In genomic region chr7:53697913-53698312, GRCh38 we compare ENCODE assay signal across 25 cellular contexts.
DNase-seq lines count a peak whose midpoint lies in the region; FAIRE-seq and TF ChIP-seq lines count a peak whose summit lies in the region.
"Had no signal": no experiment of that assay in that cellular context is flagged by ENCODE, and none has a peak within 500 bp of the region (broad histone marks: within the 10 kb centered on the region; RNA-seq: fewer than 3 reads in every experiment).

No MANE protein-coding gene starts in this region.

- H3K4me1 Mint-ChIP-seq in endodermal cell, result no peaks in the 10 kb centered on the region
- H3K4me1 Mint-ChIP-seq: B cell; CD4-positive, CD25-positive, alpha-beta regulatory T cell had no signal

- no peak overlapping the region for H3K4me3 Mint-ChIP-seq in endodermal cell
- H3K4me3 Mint-ChIP-seq: B cell; CD4-positive, CD25-positive, alpha-beta regulatory T cell; CD8-positive, alpha-beta T cell had no signal

- no peaks in the 10 kb centered on the region for H3K36me3 Mint-ChIP-seq in endodermal cell (ENCODE audit: low read depth)
- H3K36me3 Mint-ChIP-seq: CD4-positive, CD25-positive, alpha-beta regulatory T cell; CD8-positive, alpha-beta T cell had no signal

- no peaks in the 10 kb centered on the region for H3K9me3 Mint-ChIP-seq in endodermal cell

- H3K36me3 ChIP-seq in endodermal cell (ENCODE audit: control insufficient read depth, insufficient read depth, low read length), result no peaks in the 10 kb centered on the region
- H3K36me3 ChIP-seq: BLaER1 had no signal

- WGBS in endodermal cell (ENCODE audit: insufficient coverage in 1 of 2, insufficient read length in 1 of 2), 2 experiments, result 100% methylated on average over 1 of the region's 1 CpG; no CpG with 5 or more reads in 1 of the 2 experiments

- H3K27me3 Mint-ChIP-seq in endodermal cell (ENCODE audit: insufficient read depth), result no peaks in the 10 kb centered on the region
- H3K27me3 Mint-ChIP-seq: B cell; CD4-positive, CD25-positive, alpha-beta regulatory T cell had no signal

- H3K4me1 ChIP-seq in endodermal cell (ENCODE audit: control insufficient read depth, insufficient read depth, low read length), result no peaks in the 10 kb centered on the region
- H3K4me1 ChIP-seq: BLaER1, Caco-2 had no signal

- H3K27me3 ChIP-seq in endodermal cell (ENCODE audit: control insufficient read depth, insufficient read depth, low read length, poor library complexity, severe bottlenecking), result no peaks in the 10 kb centered on the region
- H3K27me3 ChIP-seq: BLaER1 had no signal

- H3K27ac Mint-ChIP-seq in endodermal cell, result no peak overlapping the region
- H3K27ac Mint-ChIP-seq: B cell; CD4-positive, CD25-positive, alpha-beta regulatory T cell; CD8-positive, alpha-beta T cell had no signal

- H3K27ac ChIP-seq in endodermal cell (ENCODE audit: low read depth, low read length), result no peak overlapping the region
- H3K27ac ChIP-seq: 22Rv1, BLaER1, C4-2B, GM23248 had no signal

- no peaks in the 10 kb centered on the region for H3K9me3 ChIP-seq in endodermal cell (ENCODE audit: control insufficient read depth, low read length)
- H3K9me3 ChIP-seq: BLaER1, Caco-2 had no signal

- peak; percentile 70 for FAIRE-seq in D721Med (lab: Jason Lieb, UNC)
- FAIRE-seq: GM12878, GM19239, H1 had no signal

- DNase-seq in NCI-H1105 treated with DMSO at 0.1 percent for 48 hours (lab: John Stamatoyannopoulos, UW) (peak; percentile 32), NCI-H1105 (lab: John Stamatoyannopoulos, UW) (no peak), D721Med (ENCODE audit: insufficient read length, low spot score) (no peak), NCI-H82 (lab: John Stamatoyannopoulos, UW) (peak; percentile 64), epithelial cell of esophagus (ENCODE audit: low read depth) (peak; percentile 10), NCI-H1092 (lab: John Stamatoyannopoulos, UW) (no peak), endodermal cell (no peak)
- DNase-seq in stimulated activated CD4-positive, alpha-beta T cell treated with anti-CD3 and anti-CD28 coated beads, Interleukin-4, amount 100 ng/mL, for 4 hours, result no peak
- DNase-seq: Caco-2; CD4-positive, CD25-positive, alpha-beta regulatory T cell; CD8-positive, alpha-beta T cell; DMS 273 treated with DMSO at 0.1 percent for 48 hours; DMS79; EL; GDM1; GM23248; H7; HCEC 1CT had no signal

- no peak overlapping the region for H3K4me3 ChIP-seq in epithelial cell of esophagus (ENCODE audit: low read length)
- no peak overlapping the region for H3K4me3 ChIP-seq in endodermal cell (ENCODE audit: low read length)
- H3K4me3 ChIP-seq: BLaER1, GM12878, GM23248 had no signal

- no peak overlapping the region for H3K9ac ChIP-seq in endodermal cell (ENCODE audit: extremely low read depth, low read length, poor library complexity, severe bottlenecking)
- H3K9ac ChIP-seq: BLaER1, GM23248 had no signal

- TF ChIP-seq CTCF in D721Med (IDR thresholded peaks at IDR 0.05; ENCODE audit: insufficient read depth, missing control alignments) (no peak), epithelial cell of esophagus (IDR thresholded peaks at IDR 0.05; ENCODE audit: insufficient read depth, low read depth, low read length, missing control alignments) (no peak), endodermal cell (conservative IDR thresholded peaks at IDR 0.05) (no peak)

Comparison
In these comparisons a context has a peak if more than half of its experiments do, and no peak if none do; other contexts are left out.
1. DNase-seq: peak in NCI-H1105 treated with DMSO at 0.1 percent for 48 hours (single experiment), NCI-H82 (single experiment) and epithelial cell of esophagus (single experiment); none in NCI-H1105 (single experiment), D721Med (single experiment), NCI-H1092 (single experiment), stimulated activated CD4-positive, alpha-beta T cell treated with anti-CD3 and anti-CD28 coated beads, Interleukin-4, amount 100 ng/mL, for 4 hours (0 of 2) and endodermal cell (single experiment).